Comparison of ENCODE assay signal across 1 cellular context in genomic region chr1:1237874-1238701, GRCh38.
A peak's percentile ranks its signal among the peaks of the same experiment; 100 is the strongest.
TF ChIP-seq lines count a peak whose summit lies in the region.

No MANE protein-coding gene starts in this region.

TF ChIP-seq in IMR-90, 13 proteins besides CTCF, POLR2A, EP300 and RAD21:
- TF ChIP-seq CEBPB (IDR thresholded peaks at IDR 0.05; ENCODE audit: low read depth, low read length) (peak; percentile 65), BHLHE40 (IDR thresholded peaks at IDR 0.05; ENCODE audit: low read depth, low read length) (no peak)
